13 cellular contexts compared by ENCODE assay signal in genomic region chr11:9815486-9816136, GRCh38.
DNase-seq lines count a peak whose midpoint lies in the region; ATAC-seq and TF ChIP-seq lines count a peak whose summit lies in the region.
"Had no signal": no experiment of that assay in that cellular context is flagged by ENCODE, and none has a peak within 500 bp of the region (broad histone marks: within the 10 kb centered on the region; RNA-seq: fewer than 3 reads in every experiment).

No MANE protein-coding gene starts in this region.

- H3K27me3 ChIP-seq in gastroesophageal sphincter: no peaks in the 10 kb centered on the region
- H3K27me3 ChIP-seq in subcutaneous abdominal adipose tissue (ENCODE audit: control insufficient read depth in 5 of 5, insufficient read depth in 4 of 5, low read length in 5 of 5): no peaks in the 10 kb centered on the region

- H3K9me3 Mint-ChIP-seq in HFFc6: no peaks in the 10 kb centered on the region
- H3K9me3 Mint-ChIP-seq: activated B cell treated with CpG ODN at 0.5 μM for 24 hours had no signal

- no peaks in the 10 kb centered on the region; the same call in 1 of the 2 replicates for H3K27me3 Mint-ChIP-seq in HFFc6 (ENCODE audit: insufficient read depth)
- H3K27me3 Mint-ChIP-seq: activated B cell treated with CpG ODN at 0.5 μM for 24 hours had no signal

- peak; percentile 72 for DNase-seq in HFFc6
- DNase-seq in amniotic epithelial cell (ENCODE audit: low read depth): peak; percentile 82
- DNase-seq in hippocampal formation (lab: John Stamatoyannopoulos, UW): no peak
- DNase-seq in NK-92 treated with Interleukin-12 subunit alpha and Interleukin-12 subunit beta, amount 100 ng/mL, for 24 hours (lab: John Stamatoyannopoulos, UW): no peak
- DNase-seq in NCI-H1105 (lab: John Stamatoyannopoulos, UW): no peak
- DNase-seq: activated B cell treated with CpG ODN at 0.5 μM for 24 hours; activated T-cell treated with anti-CD3 and anti-CD28 coated beads, Interleukin-2, amount 50 U/mL, for 72 hours; caudate nucleus; NCI-H446 treated with DMSO at 0.1 percent for 48 hours; SHP77 had no signal

- no peak for TF ChIP-seq EP300 in gastroesophageal sphincter (IDR thresholded peaks at IDR 0.05)

- no peak overlapping the region for H3K9ac ChIP-seq in subcutaneous abdominal adipose tissue (ENCODE audit: low read length in 5 of 5)

- H3K4me1 Mint-ChIP-seq in HFFc6 (ENCODE audit: low read depth): peaks cover 29% of the 10 kb centered on the region
- H3K4me1 Mint-ChIP-seq: activated B cell treated with CpG ODN at 0.5 μM for 24 hours had no signal

- H3K9me3 ChIP-seq in gastroesophageal sphincter (no peaks in the 10 kb centered on the region), subcutaneous abdominal adipose tissue (ENCODE audit: control insufficient read depth in 5 of 5, low read length in 5 of 5) (no peaks in the 10 kb centered on the region)

- 69 to 74% methylated on average over 5 to 6 of the region's 6 CpGs for WGBS in gastroesophageal sphincter (ENCODE audit: low coverage in 1 of 2), 2 donors

- peaks cover 20% of the 10 kb centered on the region for H3K36me3 Mint-ChIP-seq in HFFc6 (ENCODE audit: low read depth)

- ATAC-seq in gastroesophageal sphincter: peak; percentile 53
- ATAC-seq: activated T-cell treated with anti-CD3 and anti-CD28 coated beads, Interleukin-2, amount 50 U/mL, for 72 hours had no signal

- peak overlapping the region; percentile 77 for H3K27ac Mint-ChIP-seq in HFFc6
- H3K27ac Mint-ChIP-seq: activated B cell treated with CpG ODN at 0.5 μM for 24 hours; activated T-cell treated with anti-CD3 and anti-CD28 coated beads, Interleukin-2, amount 50 U/mL, for 72 hours had no signal

- H3K36me3 ChIP-seq in gastroesophageal sphincter (peaks cover 0 to 56% of the 10 kb centered on the region in 2 donors), subcutaneous abdominal adipose tissue (ENCODE audit: control insufficient read depth in 5 of 5, insufficient read depth in 5 of 5, low read length in 5 of 5) (peaks cover 18 to 23% (median 20%) of the 10 kb centered on the region in 5 donors)

- no peak overlapping the region for H3K4me3 ChIP-seq in gastroesophageal sphincter
- no peak overlapping the region for H3K4me3 ChIP-seq in subcutaneous abdominal adipose tissue (ENCODE audit: low read depth in 1 of 5, low read length in 5 of 5)
- H3K4me3 ChIP-seq: skin epidermis had no signal

- H3K4me1 ChIP-seq in gastroesophageal sphincter: peaks cover 0 to 5% (median 0%) of the 10 kb centered on the region in 3 donors
- H3K4me1 ChIP-seq in subcutaneous abdominal adipose tissue (ENCODE audit: control insufficient read depth in 5 of 5, insufficient read depth in 5 of 5, low read length in 5 of 5): peaks cover 0 to 26% (median 0%) of the 10 kb centered on the region in 5 donors

- H3K4me3 Mint-ChIP-seq in HFFc6: peak overlapping the region; percentile 15
- H3K4me3 Mint-ChIP-seq: activated B cell treated with CpG ODN at 0.5 μM for 24 hours; activated T-cell treated with anti-CD3 and anti-CD28 coated beads, Interleukin-2, amount 50 U/mL, for 72 hours had no signal

- no peak for TF ChIP-seq POLR2A in gastroesophageal sphincter (IDR thresholded peaks at IDR 0.05)

- no peak for TF ChIP-seq CTCF in HFFc6 (IDR thresholded peaks at IDR 0.05)
- no peak for TF ChIP-seq CTCF in gastroesophageal sphincter (IDR thresholded peaks at IDR 0.05)

- no peak overlapping the region for H3K27ac ChIP-seq in gastroesophageal sphincter
- H3K27ac ChIP-seq in subcutaneous abdominal adipose tissue (ENCODE audit: low read depth, low read length): peak overlapping the region; percentile 55

Comparison
In these comparisons a context has a peak if more than half of its experiments do, and no peak if none do; other contexts are left out.
1. DNase-seq: peak in HFFc6 (single experiment) and amniotic epithelial cell (single experiment); none in hippocampal formation (0 of 2), NK-92 treated with Interleukin-12 subunit alpha and Interleukin-12 subunit beta, amount 100 ng/mL, for 24 hours (single experiment) and NCI-H1105 (single experiment).